Comparison of ENCODE assay signal across 2 cellular contexts in genomic region chrX:7926501-7926900, GRCh38.
TF ChIP-seq lines count a peak whose summit lies in the region.

No MANE protein-coding gene starts in this region.

TF ChIP-seq in GM12878, 131 proteins besides CTCF, POLR2A, EP300 and RAD21 (continued from another document):
- TF ChIP-seq BCL3 (IDR thresholded peaks at IDR 0.05; ENCODE audit: borderline replicate concordance, insufficient read depth, low read depth, low read length, poor library complexity, severe bottlenecking) (peak; percentile 50), RAD51 (IDR thresholded peaks at IDR 0.05) (no peak), CHD2 (IDR thresholded peaks at IDR 0.05; ENCODE audit: borderline replicate concordance, low read depth, low read length) (no peak), ZBTB40 (IDR thresholded peaks at IDR 0.05; ENCODE audit: borderline replicate concordance) (peak; percentile 35; the same call in 1 of the 2 replicates), FOXK2 (IDR thresholded peaks at IDR 0.05) (no peak), TCF3 (IDR thresholded peaks at IDR 0.05; ENCODE audit: borderline replicate concordance, insufficient read depth, low read depth, low read length) (no peak), SMARCA5 (IDR thresholded peaks at IDR 0.05) (0 out of 2 replicates have a peak, but pooled peaks have one; percentile 28), MLLT1 (IDR thresholded peaks at IDR 0.05) (0 out of 2 replicates have a peak, but pooled peaks have one; percentile 47)

TF ChIP-seq in liver, 16 proteins besides CTCF, POLR2A, EP300 and RAD21 (continued from another document):
- TF ChIP-seq REST (IDR thresholded peaks at IDR 0.05) (no peak), HNF4G (IDR thresholded peaks at IDR 0.05) (no peak), GABPA (IDR thresholded peaks at IDR 0.05 in 1 of 2, conservative IDR thresholded peaks at IDR 0.05 in 1 of 2) (no peak), FOXA2 (IDR thresholded peaks at IDR 0.05) (no peak), TAF1 (conservative IDR thresholded peaks at IDR 0.05) (no peak), JUND (IDR thresholded peaks at IDR 0.05) (no peak), SP1 (IDR thresholded peaks at IDR 0.05) (no peak), ZBTB33 (IDR thresholded peaks at IDR 0.05) (no peak), RXRA (IDR thresholded peaks at IDR 0.05) (no peak)
